Comparison of ENCODE assay signal across 1 cellular context in genomic region chr17:57823469-57824401, GRCh38.
TF ChIP-seq lines count a peak whose summit lies in the region.

No MANE protein-coding gene starts in this region.

TF ChIP-seq in HEK293, 187 proteins besides CTCF, POLR2A, EP300 and RAD21 (continued from another document):
- TF ChIP-seq ZSCAN18 (tag by site-specific recombination; IDR thresholded peaks at IDR 0.05) (no peak), SP3 (tag by site-specific recombination; IDR thresholded peaks at IDR 0.05) (no peak), FEZF1 (tag by site-specific recombination; IDR thresholded peaks at IDR 0.05) (peak; percentile 72), ZNF311 (tag by site-specific recombination; IDR thresholded peaks at IDR 0.05; ENCODE audit: borderline replicate concordance) (no peak), ZNF664 (tag by site-specific recombination; IDR thresholded peaks at IDR 0.05) (no peak), KLF8 (tag by site-specific recombination; IDR thresholded peaks at IDR 0.05) (no peak), ZEB2 (tag by site-specific recombination; IDR thresholded peaks at IDR 0.05) (peak; percentile 77), ZNF785 (tag by site-specific recombination; IDR thresholded peaks at IDR 0.05) (no peak), ZNF416 (tag by site-specific recombination; IDR thresholded peaks at IDR 0.05) (no peak), ZNF529 (tag by site-specific recombination; IDR thresholded peaks at IDR 0.05; ENCODE audit: insufficient replicate concordance) (no peak), PRDM1 (tag by site-specific recombination; IDR thresholded peaks at IDR 0.05) (no peak), ZNF530 (tag by site-specific recombination; IDR thresholded peaks at IDR 0.05; ENCODE audit: low read depth) (no peak), KLF10 (tag by site-specific recombination; IDR thresholded peaks at IDR 0.05) (peak; percentile 38; the same call in 1 of the 2 replicates), ZNF558 (tag by site-specific recombination; IDR thresholded peaks at IDR 0.05) (no peak), TRIM28 (IDR thresholded peaks at IDR 0.05; ENCODE audit: borderline replicate concordance, low read length) (no peak), ZNF138 (tag by site-specific recombination; IDR thresholded peaks at IDR 0.05; ENCODE audit: borderline replicate concordance) (no peak), KLF7 (tag by site-specific recombination; IDR thresholded peaks at IDR 0.05; ENCODE audit: borderline replicate concordance) (no peak), ZNF280C (tag by site-specific recombination; IDR thresholded peaks at IDR 0.05) (no peak), OSR2 (tag by site-specific recombination; IDR thresholded peaks at IDR 0.05) (peak; percentile 46; the same call in 1 of the 2 replicates), ZNF777 (tag by site-specific recombination; IDR thresholded peaks at IDR 0.05; ENCODE audit: borderline replicate concordance) (no peak), ZNF623 (tag by site-specific recombination; IDR thresholded peaks at IDR 0.05) (no peak), ZNF510 (tag by site-specific recombination; IDR thresholded peaks at IDR 0.05; ENCODE audit: insufficient replicate concordance) (no peak), ZNF514 (tag by site-specific recombination; IDR thresholded peaks at IDR 0.05) (no peak), ZNF292 (tag by site-specific recombination; IDR thresholded peaks at IDR 0.05; ENCODE audit: borderline replicate concordance, low read depth) (no peak), ZNF555 (tag by site-specific recombination; conservative IDR thresholded peaks at IDR 0.05) (no peak), ZNF366 (tag by site-specific recombination; conservative IDR thresholded peaks at IDR 0.05) (peak; percentile 47; the same call in 1 of the 2 replicates), ZFP41 (tag by site-specific recombination; IDR thresholded peaks at IDR 0.05; ENCODE audit: borderline replicate concordance) (no peak), ZNF704 (tag by site-specific recombination; IDR thresholded peaks at IDR 0.05) (no peak), ZSCAN30 (tag by site-specific recombination; IDR thresholded peaks at IDR 0.05) (peak; percentile 42; the same call in 1 of the 2 replicates), ZBTB6 (tag by site-specific recombination; IDR thresholded peaks at IDR 0.05) (no peak), SP7 (tag by site-specific recombination; IDR thresholded peaks at IDR 0.05) (peak; percentile 99), PATZ1 (tag by site-specific recombination; IDR thresholded peaks at IDR 0.05) (no peak), KLF9 (tag by site-specific recombination; IDR thresholded peaks at IDR 0.05; ENCODE audit: low read depth) (no peak), ZNF626 (tag by site-specific recombination; IDR thresholded peaks at IDR 0.05) (no peak), ZNF792 (tag by site-specific recombination; IDR thresholded peaks at IDR 0.05) (no peak), ZBTB49 (tag by site-specific recombination; IDR thresholded peaks at IDR 0.05; ENCODE audit: low read depth) (no peak), ZNF174 (tag by site-specific recombination; IDR thresholded peaks at IDR 0.05) (no peak), ZNF513 (tag by site-specific recombination; IDR thresholded peaks at IDR 0.05) (no peak), ZNF23 (tag by site-specific recombination; IDR thresholded peaks at IDR 0.05; ENCODE audit: borderline replicate concordance) (no peak), BCL11B (tag by site-specific recombination; IDR thresholded peaks at IDR 0.05; ENCODE audit: low read depth) (no peak), SCRT1 (tag by site-specific recombination; IDR thresholded peaks at IDR 0.05; ENCODE audit: borderline replicate concordance) (no peak), ZNF600 (tag by site-specific recombination; IDR thresholded peaks at IDR 0.05) (peak; percentile 90), GLIS1 (tag by site-specific recombination; IDR thresholded peaks at IDR 0.05) (peak; percentile 89), ZBTB10 (tag by site-specific recombination; IDR thresholded peaks at IDR 0.05) (no peak), ZNF211 (tag by site-specific recombination; IDR thresholded peaks at IDR 0.05; ENCODE audit: low read depth) (no peak), ZNF660 (tag by site-specific recombination; IDR thresholded peaks at IDR 0.05) (peak; percentile 35; the same call in 1 of the 2 replicates), GLIS2 (tag by site-specific recombination; IDR thresholded peaks at IDR 0.05) (no peak), ZIC2 (tag by site-specific recombination; IDR thresholded peaks at IDR 0.05) (peak; percentile 96), ZNF707 (tag by site-specific recombination; IDR thresholded peaks at IDR 0.05) (no peak)
